In genomic region chr13:85013006-85013405, GRCh38 we compare ENCODE assay signal across 17 cellular contexts.
DNase-seq lines count a peak whose midpoint lies in the region; ATAC-seq and TF ChIP-seq lines count a peak whose summit lies in the region.
"Had no signal": no experiment of that assay in that cellular context is flagged by ENCODE, and none has a peak within 500 bp of the region (broad histone marks: within the 10 kb centered on the region; RNA-seq: fewer than 3 reads in every experiment).

No MANE protein-coding gene starts in this region.

- dilution Hi-C loops in mammary epithelial cell (cut with HindIII; ENCODE audit: low sequenced_read_pairs), result no loop called here

- H3K36me3 Mint-ChIP-seq in MCF 10A (ENCODE audit: insufficient read depth, unreplicated experiment) (no peaks in the 10 kb centered on the region), endodermal cell (ENCODE audit: low read depth) (no peaks in the 10 kb centered on the region)
- H3K36me3 Mint-ChIP-seq in stimulated activated effector memory CD8-positive, alpha-beta T cell treated with anti-CD3 and anti-CD28 coated beads, Interleukin-12 subunit alpha, Interleukin-12 subunit beta, amount 100 ng/mL, for 72 hours, result no peaks in the 10 kb centered on the region

- H3K79me2 ChIP-seq in mammary epithelial cell (ENCODE audit: insufficient read depth, low read length), result no peaks in the 10 kb centered on the region

- no peak overlapping the region for H3K4me2 ChIP-seq in mammary epithelial cell (ENCODE audit: insufficient read depth, low read depth, low read length)
- H3K4me2 ChIP-seq: BLaER1 had no signal

- H3K36me3 ChIP-seq in mammary epithelial cell (ENCODE audit: insufficient read depth, low read length) (no peaks in the 10 kb centered on the region), endodermal cell (ENCODE audit: control insufficient read depth, insufficient read depth, low read length) (no peaks in the 10 kb centered on the region), BE2C (no peaks in the 10 kb centered on the region)
- H3K36me3 ChIP-seq: BLaER1 had no signal

- H3K27ac ChIP-seq in mammary epithelial cell (ENCODE audit: insufficient read depth, low read depth, low read length) (no peak overlapping the region), endodermal cell (ENCODE audit: low read depth, low read length) (no peak overlapping the region)
- H3K27ac ChIP-seq: 22Rv1, BLaER1, HL-60 had no signal

- peak; percentile 26 for ATAC-seq in stimulated activated effector memory CD8-positive, alpha-beta T cell treated with anti-CD3 and anti-CD28 coated beads, Interleukin-12 subunit alpha, Interleukin-12 subunit beta, amount 100 ng/mL, for 72 hours

- no peaks in the 10 kb centered on the region for H3K4me1 Mint-ChIP-seq in MCF 10A (ENCODE audit: insufficient read depth, unreplicated experiment)
- H3K4me1 Mint-ChIP-seq in endodermal cell, result peaks cover 2% of the 10 kb centered on the region
- no peaks in the 10 kb centered on the region for H3K4me1 Mint-ChIP-seq in stimulated activated effector memory CD8-positive, alpha-beta T cell treated with anti-CD3 and anti-CD28 coated beads, Interleukin-12 subunit alpha, Interleukin-12 subunit beta, amount 100 ng/mL, for 72 hours
- H3K4me1 Mint-ChIP-seq: CD8-positive, alpha-beta memory T cell had no signal

- H3K9me3 Mint-ChIP-seq in MCF 10A (ENCODE audit: unreplicated experiment) (peaks cover 18% of the 10 kb centered on the region), endodermal cell (peaks cover 10% of the 10 kb centered on the region)
- peaks cover 24% of the 10 kb centered on the region for H3K9me3 Mint-ChIP-seq in stimulated activated effector memory CD8-positive, alpha-beta T cell treated with anti-CD3 and anti-CD28 coated beads, Interleukin-12 subunit alpha, Interleukin-12 subunit beta, amount 100 ng/mL, for 72 hours

- H3K27ac Mint-ChIP-seq in MCF 10A (ENCODE audit: low read depth, unreplicated experiment), result no peak overlapping the region
- H3K27ac Mint-ChIP-seq in endodermal cell, result no peak overlapping the region
- H3K27ac Mint-ChIP-seq in stimulated activated effector memory CD8-positive, alpha-beta T cell treated with anti-CD3 and anti-CD28 coated beads, Interleukin-12 subunit alpha, Interleukin-12 subunit beta, amount 100 ng/mL, for 72 hours, result no peak overlapping the region
- H3K27ac Mint-ChIP-seq: CD8-positive, alpha-beta memory T cell; HFFc6 had no signal

- H3K27me3 ChIP-seq in mammary epithelial cell (ENCODE audit: insufficient read depth, low read length) (no peaks in the 10 kb centered on the region), endodermal cell (ENCODE audit: control insufficient read depth, insufficient read depth, low read length, poor library complexity, severe bottlenecking) (no peaks in the 10 kb centered on the region), BE2C (no peaks in the 10 kb centered on the region)
- H3K27me3 ChIP-seq: BLaER1 had no signal

- BruUV-seq in mammary epithelial cell (replicated peaks; lab: Mats Ljungman, UMichigan), result no TSS peak
- BruUV-seq in MCF 10A (replicated peaks; lab: Mats Ljungman, UMichigan), result no TSS peak

- no peak overlapping the region for H3K4me3 Mint-ChIP-seq in MCF 10A (ENCODE audit: unreplicated experiment)
- H3K4me3 Mint-ChIP-seq in endodermal cell, result no peak overlapping the region
- H3K4me3 Mint-ChIP-seq in stimulated activated effector memory CD8-positive, alpha-beta T cell treated with anti-CD3 and anti-CD28 coated beads, Interleukin-12 subunit alpha, Interleukin-12 subunit beta, amount 100 ng/mL, for 72 hours, result no peak overlapping the region
- H3K4me3 Mint-ChIP-seq: CD8-positive, alpha-beta memory T cell; HFFc6 had no signal

- intact Hi-C loops in mammary epithelial cell (cut with micrococcal nuclease) (no loop called here), MCF 10A (cut with micrococcal nuclease) (no loop called here)

- H3K9ac ChIP-seq in mammary epithelial cell (ENCODE audit: insufficient read depth, low read length) (no peak overlapping the region), endodermal cell (ENCODE audit: extremely low read depth, low read length, poor library complexity, severe bottlenecking) (no peak overlapping the region)
- H3K9ac ChIP-seq: BLaER1 had no signal

- TF ChIP-seq CTCF in mammary epithelial cell (conservative IDR thresholded peaks at IDR 0.05 in 1 of 2, IDR thresholded peaks at IDR 0.05 in 1 of 2; ENCODE audit: extremely low read depth in 1 of 2, insufficient read depth in 1 of 2, low read depth in 1 of 2, low read length in 2 of 2) (no peak), MCF 10A (IDR thresholded peaks at IDR 0.05; ENCODE audit: unreplicated experiment) (no peak), endodermal cell (conservative IDR thresholded peaks at IDR 0.05) (no peak), BE2C (IDR thresholded peaks at IDR 0.05; ENCODE audit: low read depth, low read length) (no peak)

- H3K27me3 Mint-ChIP-seq in MCF 10A (ENCODE audit: insufficient read depth, unreplicated experiment) (no peaks in the 10 kb centered on the region), endodermal cell (ENCODE audit: insufficient read depth) (no peaks in the 10 kb centered on the region)
- H3K27me3 Mint-ChIP-seq: CD8-positive, alpha-beta memory T cell had no signal

- no peaks in the 10 kb centered on the region for H4K20me1 ChIP-seq in mammary epithelial cell (ENCODE audit: insufficient read depth, low read length)
- H4K20me1 ChIP-seq: BLaER1 had no signal

- POLR2A ChIA-PET in MCF 10A (lab: Yijun Ruan, JAX), result no interaction called here

- DNase-seq in mammary epithelial cell (peak; percentile 36), MCF 10A (ENCODE audit: unreplicated experiment) (no peak), MV-4-11 (lab: John Stamatoyannopoulos, UW) (peak; percentile 15), endodermal cell (no peak), BE2C (no peak), NCI-H187 (lab: John Stamatoyannopoulos, UW) (no peak), OCI-M2 (lab: John Stamatoyannopoulos, UW; ENCODE audit: unreplicated experiment) (no peak)
- no peak for DNase-seq in stimulated activated effector memory CD8-positive, alpha-beta T cell treated with anti-CD3 and anti-CD28 coated beads, Interleukin-12 subunit alpha, Interleukin-12 subunit beta, amount 100 ng/mL, for 72 hours (ENCODE audit: low spot score in 2 of 2)
- DNase-seq: Caco-2; CD8-positive, alpha-beta memory T cell; GOT3; HCEC 1CT; HFFc6; IMR-90 had no signal

- no peaks in the 10 kb centered on the region for H3K4me1 ChIP-seq in mammary epithelial cell (ENCODE audit: insufficient read depth, low read length)
- H3K4me1 ChIP-seq in endodermal cell (ENCODE audit: control insufficient read depth, insufficient read depth, low read length), result no peaks in the 10 kb centered on the region
- H3K4me1 ChIP-seq in BE2C, result no peaks in the 10 kb centered on the region
- H3K4me1 ChIP-seq: BLaER1, Caco-2 had no signal

- in situ Hi-C loops in mammary epithelial cell (cut with MboI; ENCODE audit: low sequenced_read_pairs in 2 of 2), result no loop called here

- H3K9me3 ChIP-seq in mammary epithelial cell (replicated peaks; ENCODE audit: insufficient read depth, low read length), result no peaks in the 10 kb centered on the region
- peaks cover 22% of the 10 kb centered on the region for H3K9me3 ChIP-seq in endodermal cell (ENCODE audit: control insufficient read depth, low read length)
- H3K9me3 ChIP-seq in BE2C, result no peaks in the 10 kb centered on the region
- H3K9me3 ChIP-seq: BLaER1, Caco-2 had no signal

- no peak overlapping the region for H3K4me3 ChIP-seq in mammary epithelial cell (replicated peaks in 1 of 3; ENCODE audit: insufficient read depth in 1 of 3, low read depth in 2 of 3, low read length in 3 of 3)
- peak overlapping the region; percentile 54 for H3K4me3 ChIP-seq in endodermal cell (ENCODE audit: low read length)
- H3K4me3 ChIP-seq in BE2C (ENCODE audit: low read depth, low read length), result no peak overlapping the region
- H3K4me3 ChIP-seq: BLaER1 had no signal

- peak overlapping the region; percentile 17 for H2AFZ ChIP-seq in mammary epithelial cell (ENCODE audit: low read depth, low read length)

- CTCF ChIA-PET in mammary epithelial cell (lab: Charles Lee; ENCODE audit: low non-redundant PET) (no interaction called here), MCF 10A (lab: Yijun Ruan, JAX) (no interaction called here)

Comparison
In these comparisons a context has a peak if more than half of its experiments do, and no peak if none do; other contexts are left out.
1. DNase-seq: peak in mammary epithelial cell (single experiment) and MV-4-11 (single experiment); none in MCF 10A (single experiment), endodermal cell (single experiment), stimulated activated effector memory CD8-positive, alpha-beta T cell treated with anti-CD3 and anti-CD28 coated beads, Interleukin-12 subunit alpha, Interleukin-12 subunit beta, amount 100 ng/mL, for 72 hours (0 of 2), BE2C (single experiment), NCI-H187 (0 of 2) and OCI-M2 (single experiment).